ENCODE assay signal across 3 cellular contexts in the genomic region with DNA sequence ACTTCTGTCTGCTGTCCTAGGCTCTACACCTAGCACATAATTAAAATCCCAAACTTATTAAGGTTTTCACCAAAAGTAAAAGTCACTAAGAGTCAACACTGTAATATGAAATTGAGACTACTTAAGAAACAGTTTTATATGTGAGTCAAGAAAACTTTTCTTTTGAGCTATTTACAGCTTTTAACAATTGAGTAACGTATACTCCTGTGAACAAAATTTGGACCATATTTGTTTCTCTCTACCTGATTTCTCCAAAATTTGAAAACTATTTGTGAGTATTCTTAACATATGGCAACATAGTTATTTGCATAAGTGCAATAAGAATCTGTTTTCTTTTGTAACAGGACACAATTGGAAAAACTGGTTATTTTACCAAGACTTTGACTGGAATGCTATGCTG. TPM values are rescaled to one million over a fixed set of nuclear protein-coding genes. Genes with fewer than 3 reads are reported as not detected.
"Had no signal": no experiment of that assay in that cellular context is flagged by ENCODE, and none has a peak within 500 bp of the region (broad histone marks: within the 10 kb centered on the region; RNA-seq: fewer than 3 reads in every experiment).

No MANE protein-coding gene starts in this region.

RNA-seq across cellular contexts. Expression of a gene that starts 26.6 kb away (rescaled TPM):
- polyA plus RNA-seq: adipose tissue, adrenal gland, aorta had no signal

RNA-seq across cellular contexts. Expression of a gene that starts 60.0 kb away (rescaled TPM):
- polyA plus RNA-seq: adipose tissue, adrenal gland, aorta had no signal
